Comparison of ENCODE assay signal across 11 cellular contexts in genomic region chr7:23472046-23472445, GRCh38. TPM values are rescaled to one million over a fixed set of nuclear protein-coding genes. Genes with fewer than 3 reads are reported as not detected.
DNase-seq lines count a peak whose midpoint lies in the region; ATAC-seq and TF ChIP-seq lines count a peak whose summit lies in the region.
"Had no signal": no experiment of that assay in that cellular context is flagged by ENCODE, and none has a peak within 500 bp of the region (broad histone marks: within the 10 kb centered on the region; RNA-seq: fewer than 3 reads in every experiment).

No MANE protein-coding gene starts in this region.

- H3K9me3 Mint-ChIP-seq in T-helper 2 cell treated with Interferon-gamma antibody and Interleukin-4, amounts not matched to agents 5 μg/mL and 100 μg/mL, for 36 hours, result no peaks in the 10 kb centered on the region
- no peaks in the 10 kb centered on the region for H3K9me3 Mint-ChIP-seq in progenitor cell of endocrine pancreas (ENCODE audit: low read depth)
- H3K9me3 Mint-ChIP-seq in stimulated activated effector memory CD8-positive, alpha-beta T cell treated with anti-CD3 and anti-CD28 coated beads, Interleukin-12 subunit alpha, Interleukin-12 subunit beta, amount 100 ng/mL, for 72 hours, result no peaks in the 10 kb centered on the region

- H3K4me3 Mint-ChIP-seq in T-helper 2 cell treated with Interferon-gamma antibody and Interleukin-4, amounts not matched to agents 5 μg/mL and 100 μg/mL, for 36 hours, result peak overlapping the region; percentile 74
- H3K4me3 Mint-ChIP-seq in progenitor cell of endocrine pancreas (ENCODE audit: low read depth), result peak overlapping the region; percentile 81
- no peak overlapping the region for H3K4me3 Mint-ChIP-seq in stimulated activated effector memory CD8-positive, alpha-beta T cell treated with anti-CD3 and anti-CD28 coated beads, Interleukin-12 subunit alpha, Interleukin-12 subunit beta, amount 100 ng/mL, for 72 hours

- no peak for TF ChIP-seq CTCF in astrocyte of the spinal cord (IDR thresholded peaks at IDR 0.05; ENCODE audit: low read depth, low read length)
- no peak for TF ChIP-seq CTCF in progenitor cell of endocrine pancreas (IDR thresholded peaks at IDR 0.05; ENCODE audit: unreplicated experiment)

- no peak for DNase-seq in T-helper 2 cell treated with Interferon-gamma antibody and Interleukin-4, amounts not matched to agents 5 μg/mL and 100 μg/mL, for 36 hours (ENCODE audit: low spot score)
- DNase-seq in T-helper 2 cell, result no peak
- DNase-seq in NAMALWA (ENCODE audit: low spot score), result peak; percentile 70
- DNase-seq in astrocyte of the spinal cord (ENCODE audit: low read depth, low spot score), result no peak
- DNase-seq in progenitor cell of endocrine pancreas (ENCODE audit: low spot score, unreplicated experiment), result no peak
- no peak for DNase-seq in stimulated activated effector memory CD8-positive, alpha-beta T cell treated with anti-CD3 and anti-CD28 coated beads, Interleukin-12 subunit alpha, Interleukin-12 subunit beta, amount 100 ng/mL, for 72 hours (ENCODE audit: low spot score in 2 of 2)
- DNase-seq: CD4-positive, alpha-beta T cell; naive B cell; stimulated activated CD4-positive, alpha-beta T cell treated with anti-CD3 and anti-CD28 coated beads, Interleukin-4, amount 100 ng/mL, for 1 hour had no signal

- H3K4me3 ChIP-seq in astrocyte of the spinal cord (ENCODE audit: low read depth, low read length), result peak overlapping the region; percentile 86

- in situ Hi-C loops in astrocyte of the spinal cord (cut with HindIII; ENCODE audit: low sequenced_read_pairs), result no loop called here

- peaks cover 41% of the 10 kb centered on the region for H3K27me3 Mint-ChIP-seq in T-helper 2 cell treated with Interferon-gamma antibody and Interleukin-4, amounts not matched to agents 5 μg/mL and 100 μg/mL, for 36 hours (ENCODE audit: low read depth)
- H3K27me3 Mint-ChIP-seq in progenitor cell of endocrine pancreas, result no peaks in the 10 kb centered on the region

- H3K27ac Mint-ChIP-seq in T-helper 2 cell treated with Interferon-gamma antibody and Interleukin-4, amounts not matched to agents 5 μg/mL and 100 μg/mL, for 36 hours, result peak overlapping the region; percentile 91
- peak overlapping the region; percentile 90 for H3K27ac Mint-ChIP-seq in progenitor cell of endocrine pancreas
- H3K27ac Mint-ChIP-seq in stimulated activated effector memory CD8-positive, alpha-beta T cell treated with anti-CD3 and anti-CD28 coated beads, Interleukin-12 subunit alpha, Interleukin-12 subunit beta, amount 100 ng/mL, for 72 hours, result no peak overlapping the region
- H3K27ac Mint-ChIP-seq: CD4-positive, alpha-beta T cell had no signal

- H3K36me3 Mint-ChIP-seq in T-helper 2 cell treated with Interferon-gamma antibody and Interleukin-4, amounts not matched to agents 5 μg/mL and 100 μg/mL, for 36 hours (ENCODE audit: low read depth), result peaks cover 2% of the 10 kb centered on the region
- H3K36me3 Mint-ChIP-seq in progenitor cell of endocrine pancreas (ENCODE audit: insufficient read depth), result no peaks in the 10 kb centered on the region
- H3K36me3 Mint-ChIP-seq in stimulated activated effector memory CD8-positive, alpha-beta T cell treated with anti-CD3 and anti-CD28 coated beads, Interleukin-12 subunit alpha, Interleukin-12 subunit beta, amount 100 ng/mL, for 72 hours, result peaks cover 18% of the 10 kb centered on the region

- no peak for ATAC-seq in HG03457 (IDR thresholded peaks at IDR 0.05; ENCODE audit: unreplicated experiment)
- no peak for ATAC-seq in stimulated activated effector memory CD8-positive, alpha-beta T cell treated with anti-CD3 and anti-CD28 coated beads, Interleukin-12 subunit alpha, Interleukin-12 subunit beta, amount 100 ng/mL, for 72 hours
- ATAC-seq in HG03439 (IDR thresholded peaks at IDR 0.05; ENCODE audit: unreplicated experiment), result no peak

- peaks cover 48% of the 10 kb centered on the region for H3K4me1 Mint-ChIP-seq in T-helper 2 cell treated with Interferon-gamma antibody and Interleukin-4, amounts not matched to agents 5 μg/mL and 100 μg/mL, for 36 hours (ENCODE audit: low read depth)
- peaks cover 35% of the 10 kb centered on the region for H3K4me1 Mint-ChIP-seq in progenitor cell of endocrine pancreas (ENCODE audit: low read depth)
- H3K4me1 Mint-ChIP-seq in stimulated activated effector memory CD8-positive, alpha-beta T cell treated with anti-CD3 and anti-CD28 coated beads, Interleukin-12 subunit alpha, Interleukin-12 subunit beta, amount 100 ng/mL, for 72 hours, result peaks cover 33% of the 10 kb centered on the region

RNA-seq across cellular contexts. Expression of gene IGF2BP3, which starts 1.8 kb away (rescaled TPM):
- 96.9 and 107 TPM in 2 replicates for total RNA-seq in progenitor cell of endocrine pancreas
- total RNA-seq: CD4-positive, alpha-beta T cell had no signal

RNA-seq across cellular contexts. Expression of gene TRA2A, which starts 59.7 kb away (rescaled TPM):
- total RNA-seq in progenitor cell of endocrine pancreas, result 203 and 216 TPM in 2 replicates
